ENCODE assay signal across 29 cellular contexts in the genomic region with DNA sequence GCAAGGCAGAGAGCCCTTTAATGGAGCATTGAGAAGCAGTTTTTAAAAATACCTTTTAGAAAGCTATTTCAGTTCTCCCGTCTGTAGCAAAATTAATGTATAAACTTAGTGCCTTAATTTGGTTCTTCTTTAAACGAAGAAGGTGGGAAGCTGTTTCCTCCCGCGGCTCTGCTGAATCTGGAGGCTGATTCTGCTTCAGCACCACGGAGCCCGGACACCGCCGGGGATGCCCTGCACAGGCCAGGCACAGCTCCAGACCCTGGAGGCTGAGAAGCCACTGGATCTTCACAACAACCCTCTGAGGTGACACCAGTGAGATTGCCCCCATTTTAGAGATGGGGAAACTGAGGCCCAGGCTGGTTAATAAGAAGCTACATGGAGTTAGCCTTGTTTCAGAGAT.
DNase-seq lines count a peak whose midpoint lies in the region; ATAC-seq and TF ChIP-seq lines count a peak whose summit lies in the region.
"Had no signal": no experiment of that assay in that cellular context is flagged by ENCODE, and none has a peak within 500 bp of the region (broad histone marks: within the 10 kb centered on the region; RNA-seq: fewer than 3 reads in every experiment).

No MANE protein-coding gene starts in this region.

- TF ChIP-seq CTCF in CD14-positive monocyte (IDR thresholded peaks at IDR 0.05) (no peak), sigmoid colon (IDR thresholded peaks at IDR 0.05) (no peak), body of pancreas (IDR thresholded peaks at IDR 0.05) (no peak)

- H3K36me3 Mint-ChIP-seq in CD14-positive monocyte = no peaks in the 10 kb centered on the region
- H3K36me3 Mint-ChIP-seq: immature natural killer cell had no signal

- peaks cover 1 to 8% (median 7%) of the 10 kb centered on the region in 3 donors for H3K27me3 Mint-ChIP-seq in CD14-positive monocyte (ENCODE audit: low read depth in 3 of 3)

- no peak for ATAC-seq in body of pancreas
- ATAC-seq in GM18870 (IDR thresholded peaks at IDR 0.05; ENCODE audit: unreplicated experiment) = no peak
- ATAC-seq: gastrocnemius medialis, left lobe of liver had no signal

- no peaks in the 10 kb centered on the region for H3K36me3 ChIP-seq in sigmoid colon
- H3K36me3 ChIP-seq in body of pancreas (replicated peaks in 1 of 2; ENCODE audit: insufficient read depth in 1 of 2, low read depth in 2 of 2) = no peaks in the 10 kb centered on the region
- H3K36me3 ChIP-seq: gastrocnemius medialis, Peyer's patch, SJCRH30, stomach, tibial nerve had no signal

- H3K4me1 ChIP-seq in sigmoid colon (no peaks in the 10 kb centered on the region), body of pancreas (no peaks in the 10 kb centered on the region)
- H3K4me1 ChIP-seq: gastrocnemius medialis, Peyer's patch, SJCRH30, tibial nerve had no signal

- no peak overlapping the region for H3K27ac ChIP-seq in sigmoid colon
- H3K27ac ChIP-seq in body of pancreas = no peak overlapping the region
- H3K27ac ChIP-seq: gastrocnemius medialis, hepatocyte, Peyer's patch, SJCRH30, stomach, tibial nerve had no signal

- H3K9me3 Mint-ChIP-seq in CD14-positive monocyte = peaks cover 0 to 7% (median 4%) of the 10 kb centered on the region in 7 donors
- H3K9me3 Mint-ChIP-seq: activated T-helper 1 cell treated with anti-CD3 and anti-CD28 coated beads, Interleukin-12 subunit alpha, Interleukin-12 subunit beta, Interleukin-2, Interleukin-4 antibody, amounts not matched to agents 30 ng/mL and 10 ng/mL and 1 ng/mL, durations not matched to agents 14 hours and 24 hours and 36 hours; immature natural killer cell had no signal

- no peaks in the 10 kb centered on the region for H3K27me3 ChIP-seq in sigmoid colon
- H3K27me3 ChIP-seq in body of pancreas = no peaks in the 10 kb centered on the region
- H3K27me3 ChIP-seq: gastrocnemius medialis, Peyer's patch, stomach, tibial nerve had no signal

- TF ChIP-seq POLR2A in sigmoid colon (IDR thresholded peaks at IDR 0.05) (no peak), body of pancreas (IDR thresholded peaks at IDR 0.05) (no peak)

- WGBS in sigmoid colon, 2 donors = 73 to 82% methylated on average over 8 of the region's 8 CpGs
- 68 to 70% methylated on average over 8 of the region's 8 CpGs for WGBS in body of pancreas, 2 donors

- H3K27ac Mint-ChIP-seq in CD14-positive monocyte = no peak overlapping the region
- H3K27ac Mint-ChIP-seq: activated T-helper 1 cell treated with anti-CD3 and anti-CD28 coated beads, Interleukin-12 subunit alpha, Interleukin-12 subunit beta, Interleukin-2, Interleukin-4 antibody, amounts not matched to agents 30 ng/mL and 10 ng/mL and 1 ng/mL, durations not matched to agents 14 hours and 24 hours and 36 hours; immature natural killer cell had no signal

- no peak overlapping the region for H3K4me3 ChIP-seq in sigmoid colon
- no peak overlapping the region for H3K4me3 ChIP-seq in body of pancreas
- H3K4me3 ChIP-seq: gastrocnemius medialis, hepatocyte, Peyer's patch, SJCRH30, stomach, tibial nerve had no signal

- H3K4me1 Mint-ChIP-seq in CD14-positive monocyte = no peaks in the 10 kb centered on the region
- H3K4me1 Mint-ChIP-seq: immature natural killer cell had no signal

- no peak overlapping the region for H3K4me3 Mint-ChIP-seq in CD14-positive monocyte
- H3K4me3 Mint-ChIP-seq: activated T-helper 1 cell treated with anti-CD3 and anti-CD28 coated beads, Interleukin-12 subunit alpha, Interleukin-12 subunit beta, Interleukin-2, Interleukin-4 antibody, amounts not matched to agents 30 ng/mL and 10 ng/mL and 1 ng/mL, durations not matched to agents 14 hours and 24 hours and 36 hours; immature natural killer cell had no signal

- TF ChIP-seq RAD21 in Ishikawa (IDR thresholded peaks at IDR 0.05; ENCODE audit: low read depth) = no peak

- H3K9me3 ChIP-seq in sigmoid colon = no peaks in the 10 kb centered on the region
- H3K9me3 ChIP-seq in body of pancreas = no peaks in the 10 kb centered on the region
- H3K9me3 ChIP-seq: gastrocnemius medialis, Peyer's patch had no signal

- intact Hi-C loops in CD14-positive monocyte (cut with micrococcal nuclease) (no loop called here), sigmoid colon (cut with DNase I) (no loop called here), body of pancreas (cut with DNase I) (no loop called here)

- TF ChIP-seq EP300 in Ishikawa (IDR thresholded peaks at IDR 0.05; ENCODE audit: borderline replicate concordance) (no peak), sigmoid colon (IDR thresholded peaks at IDR 0.05) (no peak)

- DNase-seq in CD14-positive monocyte (ENCODE audit: low spot score) (peak; percentile 24), iPS-NIHi7 (ENCODE audit: extremely low spot score) (peak; percentile 57), sigmoid colon (peak; percentile 25), body of pancreas (no peak)
- DNase-seq in activated naive CD4-positive, alpha-beta T cell treated with Interleukin-2 at 50 U/mL for 16 hours = no peak
- DNase-seq: activated CD4-positive, alpha-beta T cell treated with anti-CD3 and anti-CD28 coated beads, Interleukin-2, amount 50 U/mL, for 48 hours; activated CD8-positive, alpha-beta memory T cell treated with anti-CD3 and anti-CD28 coated beads, Interleukin-2, amount 50 U/mL, for 4 hours; activated naive CD4-positive, alpha-beta T cell treated with anti-CD3 and anti-CD28 coated beads, Interleukin-2, amount 50 U/mL, for 16 hours; central memory CD4-positive, alpha-beta T cell; dermis blood vessel endothelial cell; DND-41; gastrocnemius medialis; immature natural killer cell; NCI-H1048; NCI-H187; NCI-H69; occipital lobe; Peyer's patch; SJCRH30; small intestine; stimulated activated CD4-positive, alpha-beta T cell treated with anti-CD3 and anti-CD28 coated beads, Interleukin-2, amount 100 ng/mL, for 24 hours; stomach; T-helper 1 cell had no signal

TF ChIP-seq in Ishikawa, 13 proteins besides CTCF, POLR2A, EP300 and RAD21:
- TF ChIP-seq TAF1 (IDR thresholded peaks at IDR 0.05; ENCODE audit: low read depth) = no peak
- TF ChIP-seq, protein P1, sequence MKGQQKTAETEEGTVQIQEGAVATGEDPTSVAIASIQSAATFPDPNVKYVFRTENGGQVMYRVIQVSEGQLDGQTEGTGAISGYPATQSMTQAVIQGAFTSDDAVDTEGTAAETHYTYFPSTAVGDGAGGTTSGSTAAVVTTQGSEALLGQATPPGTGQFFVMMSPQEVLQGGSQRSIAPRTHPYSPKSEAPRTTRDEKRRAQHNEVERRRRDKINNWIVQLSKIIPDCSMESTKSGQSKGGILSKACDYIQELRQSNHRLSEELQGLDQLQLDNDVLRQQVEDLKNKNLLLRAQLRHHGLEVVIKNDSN (IDR thresholded peaks at IDR 0.05) = no peak
- peak; percentile 62 for TF ChIP-seq REST (IDR thresholded peaks at IDR 0.05; ENCODE audit: low read depth)
- no peak for TF ChIP-seq TEAD4 (IDR thresholded peaks at IDR 0.05)
- TF ChIP-seq, protein P2, sequence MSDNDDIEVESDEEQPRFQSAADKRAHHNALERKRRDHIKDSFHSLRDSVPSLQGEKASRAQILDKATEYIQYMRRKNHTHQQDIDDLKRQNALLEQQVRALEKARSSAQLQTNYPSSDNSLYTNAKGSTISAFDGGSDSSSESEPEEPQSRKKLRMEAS (IDR thresholded peaks at IDR 0.05) = no peak
- no peak for TF ChIP-seq CREB1 (IDR thresholded peaks at IDR 0.05; ENCODE audit: low read depth)

Comparison
In these comparisons a context has a peak if more than half of its experiments do, and no peak if none do; other contexts are left out.
1. DNase-seq: peak in CD14-positive monocyte (single experiment), iPS-NIHi7 (single experiment) and sigmoid colon (single experiment); none in activated naive CD4-positive, alpha-beta T cell treated with Interleukin-2 at 50 U/mL for 16 hours (single experiment) and body of pancreas (0 of 4).